In genomic region chr1:24742090-24742938, GRCh38 we compare ENCODE assay signal across 11 cellular contexts. TPM values are rescaled to one million over a fixed set of nuclear protein-coding genes. Genes with fewer than 3 reads are reported as not detected.
DNase-seq lines count a peak whose midpoint lies in the region; ATAC-seq and TF ChIP-seq lines count a peak whose summit lies in the region.
"Had no signal": no experiment of that assay in that cellular context is flagged by ENCODE, and none has a peak within 500 bp of the region (broad histone marks: within the 10 kb centered on the region; RNA-seq: fewer than 3 reads in every experiment).

No MANE protein-coding gene starts in this region.

- peak overlapping the region; percentile 8 for H3K18ac ChIP-seq in trophoblast cell (ENCODE audit: low read length)

- H3K36me3 ChIP-seq in trophoblast cell (ENCODE audit: control insufficient read depth in 1 of 2, insufficient read depth in 2 of 2, low read length in 2 of 2) = no peaks in the 10 kb centered on the region
- no peaks in the 10 kb centered on the region for H3K36me3 ChIP-seq in PC-3 (ENCODE audit: low read depth, low read length)

- H3K4me1 ChIP-seq in trophoblast cell (ENCODE audit: control insufficient read depth in 1 of 2, insufficient read depth in 2 of 2, low read length in 2 of 2) (peaks cover 14 to 26% of the 10 kb centered on the region in 2 experiments), PC-3 (ENCODE audit: insufficient read depth, low read length) (peaks cover 11% of the 10 kb centered on the region)

- peak overlapping the region; percentile 21 for H2BK12ac ChIP-seq in trophoblast cell (ENCODE audit: low read length)

- H3K79me2 ChIP-seq in trophoblast cell (ENCODE audit: control insufficient read depth, insufficient read depth, low read length, poor library complexity) = peaks cover 13% of the 10 kb centered on the region
- peaks cover 19% of the 10 kb centered on the region for H3K79me2 ChIP-seq in PC-3 (ENCODE audit: low read length)

- no peak overlapping the region for H3K4me3 ChIP-seq in choroid plexus epithelial cell (ENCODE audit: low read depth, low read length)
- no peak overlapping the region for H3K4me3 ChIP-seq in trophoblast cell (ENCODE audit: low read depth, low read length)
- H3K4me3 ChIP-seq in PC-3 (ENCODE audit: low read length) = no peak overlapping the region

- H4K8ac ChIP-seq in trophoblast cell (ENCODE audit: low read depth, low read length) = peak overlapping the region; percentile 11

- no peak overlapping the region for H2AK5ac ChIP-seq in trophoblast cell (ENCODE audit: low read length)

- no peak overlapping the region for H3K23ac ChIP-seq in trophoblast cell (ENCODE audit: low read length)

- H3K79me1 ChIP-seq in trophoblast cell (ENCODE audit: low read length) = peaks cover 38% of the 10 kb centered on the region

- intact Hi-C loops in PC-3 (cut with micrococcal nuclease) = no loop called here

- H3K9me2 ChIP-seq in PC-3 (replicated peaks; ENCODE audit: low read length) = no peaks in the 10 kb centered on the region

- H3K14ac ChIP-seq in trophoblast cell (ENCODE audit: low read length) = peak overlapping the region; percentile 62

- peaks cover 24% of the 10 kb centered on the region for H3K4me1 Mint-ChIP-seq in activated T-cell treated with anti-CD3 and anti-CD28 coated beads, Interleukin-2, amount 50 U/mL, for 4 hours (ENCODE audit: low read depth)

- CTCF ChIA-PET in PC-3 (lab: Charles Lee) = no interaction called here

- H2AFZ ChIP-seq in trophoblast cell (ENCODE audit: insufficient read depth, low read length, poor library complexity) (peak overlapping the region; percentile 67), PC-3 (ENCODE audit: low read length) (no peak overlapping the region)

- H3K27me3 ChIP-seq in trophoblast cell (ENCODE audit: insufficient read depth, low read length) = no peaks in the 10 kb centered on the region
- H3K27me3 ChIP-seq in PC-3 (ENCODE audit: low read length) = no peaks in the 10 kb centered on the region

- WGBS in trophoblast cell (ENCODE audit: extremely low coverage, insufficient coverage, insufficient read length) = 100% methylated on average over 1 of the region's 9 CpGs

- peak overlapping the region; percentile 53 for H4K91ac ChIP-seq in trophoblast cell (ENCODE audit: low read depth, low read length)

- H3K9ac ChIP-seq in trophoblast cell (ENCODE audit: low read length) (no peak overlapping the region), PC-3 (ENCODE audit: low read length) (no peak overlapping the region)

- no peaks in the 10 kb centered on the region for H3K36me3 Mint-ChIP-seq in activated T-cell treated with anti-CD3 and anti-CD28 coated beads, Interleukin-2, amount 50 U/mL, for 4 hours (ENCODE audit: insufficient read depth)

- peaks cover 6% of the 10 kb centered on the region for H3K27me3 Mint-ChIP-seq in activated T-cell treated with anti-CD3 and anti-CD28 coated beads, Interleukin-2, amount 50 U/mL, for 4 hours (ENCODE audit: low read depth)

- peak overlapping the region; percentile 8 for H4K12ac ChIP-seq in trophoblast cell (ENCODE audit: low read depth, low read length)

- ATAC-seq in GM19467 (IDR thresholded peaks at IDR 0.05; ENCODE audit: unreplicated experiment) = no peak
- no peak for ATAC-seq in PC-3
- no peak for ATAC-seq in activated T-cell treated with anti-CD3 and anti-CD28 coated beads, Interleukin-2, amount 50 U/mL, for 4 hours

- H3K4ac ChIP-seq in trophoblast cell (ENCODE audit: low read depth, low read length) = peak overlapping the region; percentile 16

- H4K20me1 ChIP-seq in PC-3 (ENCODE audit: low read length) = no peaks in the 10 kb centered on the region

- BruUV-seq in PC-3 (replicated peaks; lab: Mats Ljungman, UMichigan) = no TSS peak

- no peak overlapping the region for H3K4me3 Mint-ChIP-seq in activated T-cell treated with anti-CD3 and anti-CD28 coated beads, Interleukin-2, amount 50 U/mL, for 4 hours

- POLR2A ChIA-PET in PC-3 (lab: Charles Lee; ENCODE audit: unreplicated experiment) = no interaction called here

- TF ChIP-seq CTCF in choroid plexus epithelial cell (conservative IDR thresholded peaks at IDR 0.05; ENCODE audit: low read depth, low read length) (no peak), PC-3 (conservative IDR thresholded peaks at IDR 0.05; ENCODE audit: low read depth, low read length) (no peak)

- H3K4me2 ChIP-seq in trophoblast cell (ENCODE audit: low read length) = no peak overlapping the region
- H3K4me2 ChIP-seq in PC-3 (ENCODE audit: low read length) = no peak overlapping the region

- DNase-seq in GDM1 (lab: John Stamatoyannopoulos, UW) (peak; percentile 26), NAMALWA (ENCODE audit: low spot score) (peak; percentile 76), choroid plexus epithelial cell (ENCODE audit: low read depth) (peak; percentile 95), trophoblast cell (peak; percentile 90 to 95), PC-3 (no peak), NCI-H526 treated with DMSO at 0.1 percent for 48 hours (lab: John Stamatoyannopoulos, UW) (no peak)
- no peak for DNase-seq in activated T-cell treated with anti-CD3 and anti-CD28 coated beads, Interleukin-2, amount 50 U/mL, for 4 hours
- DNase-seq: amygdala, RPMI8226 had no signal

- no peaks in the 10 kb centered on the region for H3K9me3 Mint-ChIP-seq in activated T-cell treated with anti-CD3 and anti-CD28 coated beads, Interleukin-2, amount 50 U/mL, for 4 hours

- H3K9me3 ChIP-seq in trophoblast cell (ENCODE audit: insufficient read depth, low read depth, low read length) (no peaks in the 10 kb centered on the region), PC-3 (ENCODE audit: low read length) (no peaks in the 10 kb centered on the region)

- peak overlapping the region; percentile 81 for H3K27ac ChIP-seq in trophoblast cell (ENCODE audit: low read depth, low read length)
- no peak overlapping the region for H3K27ac ChIP-seq in PC-3 (ENCODE audit: low read length)
- H3K27ac ChIP-seq: HL-60 had no signal

- no peaks in the 10 kb centered on the region for H3F3A ChIP-seq in PC-3 (ENCODE audit: low read length, unreplicated experiment)

- peak overlapping the region; percentile 85 for H2BK120ac ChIP-seq in trophoblast cell (ENCODE audit: insufficient read depth, low read length, poor library complexity)

- peak overlapping the region; percentile 82 for H2BK5ac ChIP-seq in trophoblast cell (ENCODE audit: low read depth, low read length, poor library complexity)

RNA-seq across cellular contexts. Expression of gene CLIC4, which starts 2.9 kb away (rescaled TPM):
- 204 and 206 TPM in 2 replicates for polyA plus RNA-seq in trophoblast cell (2013)
- 51.4 and 57.6 TPM in 2 replicates for total RNA-seq in PC-3 (2014; rRNA removed)
- 10 to 100 TPM in 2 of 3 donors, 1 to 10 TPM in 1; 8.5 to 26.0 (median 12.3) TPM for total RNA-seq in activated T-cell treated with anti-CD3 and anti-CD28 coated beads, Interleukin-2, amount 50 U/mL, for 4 hours

Comparison
In these comparisons a context has a peak if more than half of its experiments do, and no peak if none do; other contexts are left out.
1. DNase-seq: peak in GDM1 (single experiment), NAMALWA (single experiment), choroid plexus epithelial cell (single experiment) and trophoblast cell (2 of 2); none in PC-3 (single experiment), activated T-cell treated with anti-CD3 and anti-CD28 coated beads, Interleukin-2, amount 50 U/mL, for 4 hours (single experiment) and NCI-H526 treated with DMSO at 0.1 percent for 48 hours (single experiment).